ENCODE assay signal across 2 cellular contexts in the genomic region with DNA sequence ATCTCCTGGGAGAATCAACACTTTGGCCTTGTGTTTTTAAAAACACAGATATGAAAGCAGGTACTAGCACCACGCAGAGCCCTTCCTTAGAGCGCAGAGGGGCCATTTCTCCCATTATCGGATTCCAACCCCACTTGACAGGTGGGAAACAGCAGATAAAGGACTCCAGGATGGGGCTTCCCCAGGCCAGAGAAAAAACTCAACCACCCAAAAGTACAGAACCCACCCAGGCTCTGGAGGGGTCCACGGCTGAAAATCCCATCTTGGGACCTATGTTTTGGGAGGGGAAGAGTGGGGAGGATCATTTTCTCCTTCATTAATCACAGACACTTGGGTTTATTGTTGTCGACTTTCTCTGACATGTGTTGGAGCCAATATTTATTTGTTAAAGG.
TF ChIP-seq lines count a peak whose summit lies in the region.

No MANE protein-coding gene starts in this region.

TF ChIP-seq in H1, 55 proteins besides CTCF, POLR2A, EP300 and RAD21:
- TF ChIP-seq, protein P1, sequence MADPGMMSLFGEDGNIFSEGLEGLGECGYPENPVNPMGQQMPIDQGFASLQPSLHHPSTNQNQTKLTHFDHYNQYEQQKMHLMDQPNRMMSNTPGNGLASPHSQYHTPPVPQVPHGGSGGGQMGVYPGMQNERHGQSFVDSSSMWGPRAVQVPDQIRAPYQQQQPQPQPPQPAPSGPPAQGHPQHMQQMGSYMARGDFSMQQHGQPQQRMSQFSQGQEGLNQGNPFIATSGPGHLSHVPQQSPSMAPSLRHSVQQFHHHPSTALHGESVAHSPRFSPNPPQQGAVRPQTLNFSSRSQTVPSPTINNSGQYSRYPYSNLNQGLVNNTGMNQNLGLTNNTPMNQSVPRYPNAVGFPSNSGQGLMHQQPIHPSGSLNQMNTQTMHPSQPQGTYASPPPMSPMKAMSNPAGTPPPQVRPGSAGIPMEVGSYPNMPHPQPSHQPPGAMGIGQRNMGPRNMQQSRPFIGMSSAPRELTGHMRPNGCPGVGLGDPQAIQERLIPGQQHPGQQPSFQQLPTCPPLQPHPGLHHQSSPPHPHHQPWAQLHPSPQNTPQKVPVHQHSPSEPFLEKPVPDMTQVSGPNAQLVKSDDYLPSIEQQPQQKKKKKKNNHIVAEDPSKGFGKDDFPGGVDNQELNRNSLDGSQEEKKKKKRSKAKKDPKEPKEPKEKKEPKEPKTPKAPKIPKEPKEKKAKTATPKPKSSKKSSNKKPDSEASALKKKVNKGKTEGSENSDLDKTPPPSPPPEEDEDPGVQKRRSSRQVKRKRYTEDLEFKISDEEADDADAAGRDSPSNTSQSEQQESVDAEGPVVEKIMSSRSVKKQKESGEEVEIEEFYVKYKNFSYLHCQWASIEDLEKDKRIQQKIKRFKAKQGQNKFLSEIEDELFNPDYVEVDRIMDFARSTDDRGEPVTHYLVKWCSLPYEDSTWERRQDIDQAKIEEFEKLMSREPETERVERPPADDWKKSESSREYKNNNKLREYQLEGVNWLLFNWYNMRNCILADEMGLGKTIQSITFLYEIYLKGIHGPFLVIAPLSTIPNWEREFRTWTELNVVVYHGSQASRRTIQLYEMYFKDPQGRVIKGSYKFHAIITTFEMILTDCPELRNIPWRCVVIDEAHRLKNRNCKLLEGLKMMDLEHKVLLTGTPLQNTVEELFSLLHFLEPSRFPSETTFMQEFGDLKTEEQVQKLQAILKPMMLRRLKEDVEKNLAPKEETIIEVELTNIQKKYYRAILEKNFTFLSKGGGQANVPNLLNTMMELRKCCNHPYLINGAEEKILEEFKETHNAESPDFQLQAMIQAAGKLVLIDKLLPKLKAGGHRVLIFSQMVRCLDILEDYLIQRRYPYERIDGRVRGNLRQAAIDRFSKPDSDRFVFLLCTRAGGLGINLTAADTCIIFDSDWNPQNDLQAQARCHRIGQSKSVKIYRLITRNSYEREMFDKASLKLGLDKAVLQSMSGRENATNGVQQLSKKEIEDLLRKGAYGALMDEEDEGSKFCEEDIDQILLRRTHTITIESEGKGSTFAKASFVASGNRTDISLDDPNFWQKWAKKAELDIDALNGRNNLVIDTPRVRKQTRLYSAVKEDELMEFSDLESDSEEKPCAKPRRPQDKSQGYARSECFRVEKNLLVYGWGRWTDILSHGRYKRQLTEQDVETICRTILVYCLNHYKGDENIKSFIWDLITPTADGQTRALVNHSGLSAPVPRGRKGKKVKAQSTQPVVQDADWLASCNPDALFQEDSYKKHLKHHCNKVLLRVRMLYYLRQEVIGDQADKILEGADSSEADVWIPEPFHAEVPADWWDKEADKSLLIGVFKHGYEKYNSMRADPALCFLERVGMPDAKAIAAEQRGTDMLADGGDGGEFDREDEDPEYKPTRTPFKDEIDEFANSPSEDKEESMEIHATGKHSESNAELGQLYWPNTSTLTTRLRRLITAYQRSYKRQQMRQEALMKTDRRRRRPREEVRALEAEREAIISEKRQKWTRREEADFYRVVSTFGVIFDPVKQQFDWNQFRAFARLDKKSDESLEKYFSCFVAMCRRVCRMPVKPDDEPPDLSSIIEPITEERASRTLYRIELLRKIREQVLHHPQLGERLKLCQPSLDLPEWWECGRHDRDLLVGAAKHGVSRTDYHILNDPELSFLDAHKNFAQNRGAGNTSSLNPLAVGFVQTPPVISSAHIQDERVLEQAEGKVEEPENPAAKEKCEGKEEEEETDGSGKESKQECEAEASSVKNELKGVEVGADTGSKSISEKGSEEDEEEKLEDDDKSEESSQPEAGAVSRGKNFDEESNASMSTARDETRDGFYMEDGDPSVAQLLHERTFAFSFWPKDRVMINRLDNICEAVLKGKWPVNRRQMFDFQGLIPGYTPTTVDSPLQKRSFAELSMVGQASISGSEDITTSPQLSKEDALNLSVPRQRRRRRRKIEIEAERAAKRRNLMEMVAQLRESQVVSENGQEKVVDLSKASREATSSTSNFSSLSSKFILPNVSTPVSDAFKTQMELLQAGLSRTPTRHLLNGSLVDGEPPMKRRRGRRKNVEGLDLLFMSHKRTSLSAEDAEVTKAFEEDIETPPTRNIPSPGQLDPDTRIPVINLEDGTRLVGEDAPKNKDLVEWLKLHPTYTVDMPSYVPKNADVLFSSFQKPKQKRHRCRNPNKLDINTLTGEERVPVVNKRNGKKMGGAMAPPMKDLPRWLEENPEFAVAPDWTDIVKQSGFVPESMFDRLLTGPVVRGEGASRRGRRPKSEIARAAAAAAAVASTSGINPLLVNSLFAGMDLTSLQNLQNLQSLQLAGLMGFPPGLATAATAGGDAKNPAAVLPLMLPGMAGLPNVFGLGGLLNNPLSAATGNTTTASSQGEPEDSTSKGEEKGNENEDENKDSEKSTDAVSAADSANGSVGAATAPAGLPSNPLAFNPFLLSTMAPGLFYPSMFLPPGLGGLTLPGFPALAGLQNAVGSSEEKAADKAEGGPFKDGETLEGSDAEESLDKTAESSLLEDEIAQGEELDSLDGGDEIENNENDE (IDR thresholded peaks at IDR 0.05; ENCODE audit: insufficient replicate concordance, low read length) = no peak
- TF ChIP-seq HDAC2 (IDR thresholded peaks at IDR 0.05; ENCODE audit: borderline replicate concordance in 1 of 2, low read depth in 2 of 2, low read length in 2 of 2) (0 out of 4 replicates have a peak, but pooled peaks of 1 of the 2 experiments have one; percentile 15), CHD1 (IDR thresholded peaks at IDR 0.05; ENCODE audit: low read depth, low read length) (no peak), EGR1 (IDR thresholded peaks at IDR 0.05; ENCODE audit: borderline replicate concordance, low read depth, low read length) (no peak), MAX (IDR thresholded peaks at IDR 0.05) (no peak), CEBPB (IDR thresholded peaks at IDR 0.05; ENCODE audit: low read depth, low read length) (no peak), NRF1 (IDR thresholded peaks at IDR 0.05; ENCODE audit: low read depth, low read length) (no peak), TEAD4 (IDR thresholded peaks at IDR 0.05; ENCODE audit: low read depth, low read length) (no peak), YY1 (IDR thresholded peaks at IDR 0.05; ENCODE audit: low read depth, low read length) (no peak)

TF ChIP-seq in HEK293T, 16 proteins besides CTCF, POLR2A, EP300 and RAD21:
- TF ChIP-seq NFRKB (IDR thresholded peaks at IDR 0.05) = no peak
- TF ChIP-seq SUZ12 (IDR thresholded peaks at IDR 0.05) = no peak
